ENCODE assay signal across 14 cellular contexts in genomic region chr16:54431041-54431996, GRCh38.
DNase-seq lines count a peak whose midpoint lies in the region; ATAC-seq and TF ChIP-seq lines count a peak whose summit lies in the region.
"Had no signal": no experiment of that assay in that cellular context is flagged by ENCODE, and none has a peak within 500 bp of the region (broad histone marks: within the 10 kb centered on the region; RNA-seq: fewer than 3 reads in every experiment).

No MANE protein-coding gene starts in this region.

- POLR2A ChIA-PET in HEK293T (lab: Yijun Ruan, JAX): interaction anchor here (1.0 kb wide), 1 partner anchor 14 kb away, joined by 3 read pairs; no protein-coding TSS in a partner anchor

- TF ChIP-seq CTCF in VCaP (conservative IDR thresholded peaks at IDR 0.05) (no peak), thyroid gland (IDR thresholded peaks at IDR 0.05) (no peak)

- no peaks in the 10 kb centered on the region for H3K27me3 ChIP-seq in thyroid gland

- H3K9me3 ChIP-seq in thyroid gland: no peaks in the 10 kb centered on the region

- H3K4me3 ChIP-seq in thyroid gland (replicated peaks in 1 of 3): no peak overlapping the region
- H3K4me3 ChIP-seq: GM12878 had no signal

- H3K27ac ChIP-seq in VCaP: peak overlapping the region; percentile 92; the same call in 1 of the 2 replicates
- peak overlapping the region; percentile 87 to 96 (median 90) for H3K27ac ChIP-seq in thyroid gland

- H3K36me3 ChIP-seq in thyroid gland: no peaks in the 10 kb centered on the region

- CTCF ChIA-PET in HEK293T (lab: Yijun Ruan, JAX): no interaction called here

- peaks cover 31 to 41% of the 10 kb centered on the region in 2 donors for H3K4me1 ChIP-seq in thyroid gland

- intact Hi-C loops in thyroid gland (cut with DNase I): loop anchor here (10.0 kb wide), 1 partner anchor 87 kb away; no protein-coding TSS in a partner anchor

- no peak for TF ChIP-seq POLR2A in thyroid gland (IDR thresholded peaks at IDR 0.05)

- no peak for ATAC-seq in GM19395 (IDR thresholded peaks at IDR 0.05; ENCODE audit: unreplicated experiment)
- ATAC-seq: activated T-cell treated with anti-CD3 and anti-CD28 coated beads, Interleukin-2, amount 50 U/mL, for 4 hours; GM12878; natural killer cell treated with Interleukin-12 subunit alpha and Interleukin-12 subunit beta and Interleukin-15 and Interleukin-18, amount 100 ng/mL, for 72 hours had no signal

- 30 to 32% methylated on average over 13 of the region's 13 CpGs for WGBS in thyroid gland, 2 donors

- DNase-seq in HS-5 (ENCODE audit: low read depth) (peak; percentile 38), iris pigment epithelial cell (ENCODE audit: low read depth) (peak; percentile 59), thyroid gland (no peak), HCEC 1CT (no peak), HUDEP-2 (lab: John Stamatoyannopoulos, UW; ENCODE audit: unreplicated experiment in 76 of 76) (no peak), HEK293T (ENCODE audit: extremely low spot score) (no peak)
- DNase-seq: activated CD4-positive, CD25-positive, alpha-beta regulatory T cell treated with anti-CD3 and anti-CD28 coated beads, Interleukin-2, amount 50 U/mL, for 72 hours; activated T-cell treated with anti-CD3 and anti-CD28 coated beads, Interleukin-2, amount 50 U/mL, for 4 hours; NCI-H524 treated with DMSO at 0.1 percent for 48 hours; SIG-M5 had no signal

TF ChIP-seq in HEK293T, 16 proteins besides CTCF, POLR2A, EP300 and RAD21:
- no peak for TF ChIP-seq SP1 (IDR thresholded peaks at IDR 0.05)
- TF ChIP-seq LEF1 (IDR thresholded peaks at IDR 0.05; ENCODE audit: borderline replicate concordance): no peak
- TF ChIP-seq ARNT (IDR thresholded peaks at IDR 0.05): no peak
- no peak for TF ChIP-seq FOXM1 (IDR thresholded peaks at IDR 0.05; ENCODE audit: borderline replicate concordance)
- TF ChIP-seq TARDBP (IDR thresholded peaks at IDR 0.05): no peak
- no peak for TF ChIP-seq L3MBTL2 (conservative IDR thresholded peaks at IDR 0.05)
- TF ChIP-seq, protein P1, sequence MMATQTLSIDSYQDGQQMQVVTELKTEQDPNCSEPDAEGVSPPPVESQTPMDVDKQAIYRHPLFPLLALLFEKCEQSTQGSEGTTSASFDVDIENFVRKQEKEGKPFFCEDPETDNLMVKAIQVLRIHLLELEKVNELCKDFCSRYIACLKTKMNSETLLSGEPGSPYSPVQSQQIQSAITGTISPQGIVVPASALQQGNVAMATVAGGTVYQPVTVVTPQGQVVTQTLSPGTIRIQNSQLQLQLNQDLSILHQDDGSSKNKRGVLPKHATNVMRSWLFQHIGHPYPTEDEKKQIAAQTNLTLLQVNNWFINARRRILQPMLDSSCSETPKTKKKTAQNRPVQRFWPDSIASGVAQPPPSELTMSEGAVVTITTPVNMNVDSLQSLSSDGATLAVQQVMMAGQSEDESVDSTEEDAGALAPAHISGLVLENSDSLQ (IDR thresholded peaks at IDR 0.05): no peak
- no peak for TF ChIP-seq NFRKB (IDR thresholded peaks at IDR 0.05)

Comparison
In these comparisons a context has a peak if more than half of its experiments do, and no peak if none do; other contexts are left out.
1. DNase-seq: peak in HS-5 (single experiment) and iris pigment epithelial cell (single experiment); none in thyroid gland (0 of 2), HCEC 1CT (single experiment), HUDEP-2 (0 of 76) and HEK293T (single experiment).